Comparison of ENCODE assay signal across 8 cellular contexts in genomic region chr15:84992157-84992940, GRCh38. TPM values are rescaled to one million over a fixed set of nuclear protein-coding genes. Genes with fewer than 3 reads are reported as not detected.
DNase-seq lines count a peak whose midpoint lies in the region; ATAC-seq lines count a peak whose summit lies in the region.

No MANE protein-coding gene starts in this region.

- H3K27ac ChIP-seq in SJCRH30 = no peak overlapping the region

- H3K9me3 ChIP-seq in SJCRH30 (replicated peaks) = no peaks in the 10 kb centered on the region

- ATAC-seq in HG02885 (IDR thresholded peaks at IDR 0.05; ENCODE audit: poor library complexity, unreplicated experiment) (no peak), GM18867 (IDR thresholded peaks at IDR 0.05; ENCODE audit: unreplicated experiment) (no peak)

- H3K4me3 ChIP-seq in SJCRH30 = no peak overlapping the region

- H3K4me1 ChIP-seq in SJCRH30 = peaks cover 13% of the 10 kb centered on the region; the same call in 1 of the 2 replicates

- no peaks in the 10 kb centered on the region for H3K36me3 ChIP-seq in SJCRH30

- DNase-seq in GM03348 (ENCODE audit: low spot score) (peak; percentile 65), SJCRH30 (peak; percentile 29 to 53), dermis blood vessel endothelial cell (peak; percentile 65), ureter (ENCODE audit: low spot score) (no peak), germinal center (ENCODE audit: low spot score) (no peak)
- peak; percentile 28 to 49 (median 28) for DNase-seq in stimulated activated CD4-positive, alpha-beta T cell treated with anti-CD3 and anti-CD28 coated beads, Interleukin-12 subunit alpha, Interleukin-12 subunit beta, amount 100 ng/mL, for 48 hours (ENCODE audit: low read depth in 2 of 3, low spot score in 1 of 3)

- no peaks in the 10 kb centered on the region for H3K27me3 ChIP-seq in SJCRH30

RNA-seq across cellular contexts. Expression of gene PDE8A, which starts 10.7 kb away (rescaled TPM):
- 17.6 and 19.6 TPM in 2 replicates for total RNA-seq in SJCRH30 (2014; rRNA removed; shearing (Covaris generic))
- total RNA-seq in dermis blood vessel endothelial cell (69.8 and 85.3 TPM in 2 replicates), ureter (67.4 TPM)

Comparison
In these comparisons a context has a peak if more than half of its experiments do, and no peak if none do; other contexts are left out.
1. DNase-seq: peak in GM03348 (single experiment), SJCRH30 (2 of 2), dermis blood vessel endothelial cell (single experiment) and stimulated activated CD4-positive, alpha-beta T cell treated with anti-CD3 and anti-CD28 coated beads, Interleukin-12 subunit alpha, Interleukin-12 subunit beta, amount 100 ng/mL, for 48 hours (3 of 3); none in ureter (single experiment) and germinal center (single experiment).